ENCODE assay signal across 27 cellular contexts in the genomic region with DNA sequence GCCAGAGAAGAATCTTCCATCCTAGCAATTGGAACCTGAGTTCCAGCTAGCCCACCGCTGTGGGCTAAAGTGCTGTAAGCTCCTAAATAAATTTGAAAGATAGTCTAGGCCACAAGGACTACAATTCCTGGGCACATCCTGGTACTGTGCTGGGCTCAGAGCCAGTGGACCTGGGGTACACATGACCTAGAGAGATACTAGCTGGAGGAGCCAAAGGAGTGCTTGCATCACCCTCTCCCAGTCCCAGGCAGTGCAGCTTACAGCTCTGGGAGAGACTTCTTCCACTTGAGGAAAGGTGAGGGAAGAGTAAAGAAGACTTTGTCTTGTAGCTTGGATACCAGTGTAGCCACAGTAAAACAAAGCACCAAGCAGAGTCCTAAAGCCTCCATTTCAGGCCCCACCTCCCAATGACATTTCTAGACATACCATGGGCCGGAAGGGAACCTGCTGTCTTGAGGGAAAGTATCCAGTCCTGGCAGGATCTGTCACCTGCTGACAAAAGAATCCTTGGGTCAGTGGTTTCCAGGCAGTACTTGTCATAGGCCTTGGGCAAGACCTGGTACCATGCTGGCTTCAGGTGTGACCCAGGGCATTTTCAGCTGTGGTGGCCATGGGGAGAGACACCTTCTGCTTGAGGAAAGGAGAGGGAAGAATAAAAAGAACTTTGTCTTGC.
A peak's percentile ranks its signal among the peaks of the same experiment; 100 is the strongest.
DNase-seq lines count a peak whose midpoint lies in the region; FAIRE-seq and TF ChIP-seq lines count a peak whose summit lies in the region.
"Had no signal": no experiment of that assay in that cellular context is flagged by ENCODE, and none has a peak within 500 bp of the region (broad histone marks: within the 10 kb centered on the region; RNA-seq: fewer than 3 reads in every experiment).

No MANE protein-coding gene starts in this region.

- H3K27ac ChIP-seq in breast epithelium = no peak overlapping the region
- H3K27ac ChIP-seq in mammary epithelial cell (ENCODE audit: insufficient read depth, low read depth, low read length) = peak overlapping the region; percentile 19
- H3K27ac ChIP-seq in keratinocyte (ENCODE audit: control insufficient read depth, insufficient read depth, low read length) = peak overlapping the region; percentile 37
- H3K27ac ChIP-seq: BLaER1, heart right ventricle, KMS-11, ovary, transverse colon had no signal

- no peak for FAIRE-seq in keratinocyte (lab: Jason Lieb, UNC)
- FAIRE-seq: D721Med, G401.6, TTC549 had no signal

- peak overlapping the region; percentile 70 for H3K27ac Mint-ChIP-seq in MCF 10A (ENCODE audit: low read depth, unreplicated experiment)
- H3K27ac Mint-ChIP-seq: activated naive CD8-positive, alpha-beta T cell treated with anti-CD3 and anti-CD28 coated beads, Interleukin-2, amount 50 U/mL, for 24 hours had no signal

- no peaks in the 10 kb centered on the region for H3K9me3 Mint-ChIP-seq in MCF 10A (ENCODE audit: unreplicated experiment)

- no peaks in the 10 kb centered on the region for H3K79me2 ChIP-seq in mammary epithelial cell (ENCODE audit: insufficient read depth, low read length)
- no peaks in the 10 kb centered on the region for H3K79me2 ChIP-seq in keratinocyte (ENCODE audit: control insufficient read depth, insufficient read depth, low read length)

- H3K36me3 ChIP-seq in breast epithelium (no peaks in the 10 kb centered on the region), mammary epithelial cell (ENCODE audit: insufficient read depth, low read length) (no peaks in the 10 kb centered on the region), keratinocyte (ENCODE audit: control insufficient read depth in 2 of 2, extremely low read depth in 1 of 2, insufficient read depth in 2 of 2, low read length in 2 of 2) (no peaks in the 10 kb centered on the region)
- H3K36me3 ChIP-seq: ovary had no signal

- no peaks in the 10 kb centered on the region for H3K9me1 ChIP-seq in keratinocyte (ENCODE audit: control insufficient read depth, extremely low read depth, insufficient read depth, low read length)

- BruUV-seq in MCF 10A (replicated peaks; lab: Mats Ljungman, UMichigan) (no TSS peak), mammary epithelial cell (replicated peaks; lab: Mats Ljungman, UMichigan) (no TSS peak)

- intact Hi-C loops in MCF 10A (cut with micrococcal nuclease) = no loop called here
- intact Hi-C loops in breast epithelium (cut with DNase I; ENCODE audit: low total_unique reads) = no loop called here
- intact Hi-C loops in mammary epithelial cell (cut with micrococcal nuclease) = no loop called here
- intact Hi-C loops in posterior cingulate gyrus (cut with DNase I) = no loop called here

- WGBS in mammary epithelial cell (ENCODE audit: low coverage, missing lambda C conversion rate) = 95% methylated on average over 2 of the region's 2 CpGs

- H3K36me3 Mint-ChIP-seq in MCF 10A (ENCODE audit: insufficient read depth, unreplicated experiment) = peaks cover 21% of the 10 kb centered on the region

- peak overlapping the region; percentile 45 for H2AFZ ChIP-seq in mammary epithelial cell (ENCODE audit: low read depth, low read length)
- H2AFZ ChIP-seq in keratinocyte (ENCODE audit: control insufficient read depth, low read length) = no peak overlapping the region

- H3K4me2 ChIP-seq in mammary epithelial cell (ENCODE audit: insufficient read depth, low read depth, low read length) (peak overlapping the region; percentile 16), keratinocyte (ENCODE audit: control insufficient read depth, extremely low read depth, insufficient read depth, low read depth, low read length) (peak overlapping the region; percentile 35)
- H3K4me2 ChIP-seq: BLaER1, KMS-11 had no signal

- H3K4me3 ChIP-seq in breast epithelium (no peak overlapping the region), mammary epithelial cell (replicated peaks in 1 of 3; ENCODE audit: insufficient read depth in 1 of 3, low read depth in 2 of 3, low read length in 3 of 3) (no peak overlapping the region), keratinocyte (ENCODE audit: control insufficient read depth in 2 of 3, extremely low read depth in 1 of 3, insufficient read depth in 2 of 3, low read depth in 1 of 3, low read length in 3 of 3) (no peak overlapping the region)
- H3K4me3 ChIP-seq: BLaER1, heart right ventricle, ovary, transverse colon had no signal

- H3K9ac ChIP-seq in mammary epithelial cell (ENCODE audit: insufficient read depth, low read length) (no peak overlapping the region), keratinocyte (ENCODE audit: control insufficient read depth, extremely low read depth, insufficient read depth, low read length) (no peak overlapping the region)
- H3K9ac ChIP-seq: BLaER1, KMS-11 had no signal

- TF ChIP-seq CTCF in MCF 10A (IDR thresholded peaks at IDR 0.05; ENCODE audit: unreplicated experiment) (no peak), breast epithelium (IDR thresholded peaks at IDR 0.05) (no peak), mammary epithelial cell (conservative IDR thresholded peaks at IDR 0.05 in 1 of 2, IDR thresholded peaks at IDR 0.05 in 1 of 2; ENCODE audit: extremely low read depth in 1 of 2, insufficient read depth in 1 of 2, low read depth in 1 of 2, low read length in 2 of 2) (no peak), keratinocyte (optimal IDR thresholded peaks at IDR 0.05 in 1 of 3, IDR thresholded peaks at IDR 0.05 in 1 of 3, conservative IDR thresholded peaks at IDR 0.05 in 1 of 3; ENCODE audit: extremely low read depth in 1 of 3, insufficient read depth in 2 of 3, low read length in 3 of 3) (no peak)

- H3K4me1 Mint-ChIP-seq in MCF 10A (ENCODE audit: insufficient read depth, unreplicated experiment) = peaks cover 28% of the 10 kb centered on the region
- H3K4me1 Mint-ChIP-seq: activated naive CD8-positive, alpha-beta T cell treated with anti-CD3 and anti-CD28 coated beads, Interleukin-2, amount 50 U/mL, for 24 hours had no signal

- no peak for TF ChIP-seq POLR2A in breast epithelium (IDR thresholded peaks at IDR 0.05)

- no peaks in the 10 kb centered on the region for H3K27me3 Mint-ChIP-seq in MCF 10A (ENCODE audit: insufficient read depth, unreplicated experiment)
- H3K27me3 Mint-ChIP-seq: activated naive CD8-positive, alpha-beta T cell treated with anti-CD3 and anti-CD28 coated beads, Interleukin-2, amount 50 U/mL, for 24 hours had no signal

- in situ Hi-C loops in mammary epithelial cell (cut with MboI; ENCODE audit: low sequenced_read_pairs in 2 of 2) = no loop called here

- H3K9me3 ChIP-seq in breast epithelium = no peaks in the 10 kb centered on the region
- H3K9me3 ChIP-seq in mammary epithelial cell (replicated peaks; ENCODE audit: insufficient read depth, low read length) = no peaks in the 10 kb centered on the region
- no peaks in the 10 kb centered on the region for H3K9me3 ChIP-seq in keratinocyte (ENCODE audit: control insufficient read depth, low read depth, low read length)
- H3K9me3 ChIP-seq: ovary, transverse colon had no signal

- H3K4me1 ChIP-seq in breast epithelium = no peaks in the 10 kb centered on the region
- H3K4me1 ChIP-seq in mammary epithelial cell (ENCODE audit: insufficient read depth, low read length) = peaks cover 17% of the 10 kb centered on the region
- H3K4me1 ChIP-seq in keratinocyte (ENCODE audit: control insufficient read depth, extremely low read depth, insufficient read depth, low read length) = peaks cover 17% of the 10 kb centered on the region
- H3K4me1 ChIP-seq: BLaER1, heart right ventricle, transverse colon had no signal

- no peak overlapping the region for H3K4me3 Mint-ChIP-seq in MCF 10A (ENCODE audit: unreplicated experiment)
- H3K4me3 Mint-ChIP-seq: activated naive CD8-positive, alpha-beta T cell treated with anti-CD3 and anti-CD28 coated beads, Interleukin-2, amount 50 U/mL, for 24 hours; naive thymus-derived CD4-positive, alpha-beta T cell had no signal

- H3K27me3 ChIP-seq in breast epithelium (no peaks in the 10 kb centered on the region), mammary epithelial cell (ENCODE audit: insufficient read depth, low read length) (no peaks in the 10 kb centered on the region), keratinocyte (ENCODE audit: control insufficient read depth, extremely low read depth, insufficient read depth, low read length) (no peaks in the 10 kb centered on the region)
- H3K27me3 ChIP-seq: BLaER1, heart right ventricle, ovary, transverse colon had no signal

- DNase-seq in MCF 10A (ENCODE audit: unreplicated experiment) (peak; percentile 58), breast epithelium (ENCODE audit: low spot score in 2 of 2) (no peak), mammary epithelial cell (no peak), keratinocyte (ENCODE audit: low read depth, low spot score) (no peak), posterior cingulate gyrus (no peak), D341Med (ENCODE audit: low spot score) (no peak), hippocampal formation (lab: John Stamatoyannopoulos, UW) (no peak), DMS53 (lab: John Stamatoyannopoulos, UW) (no peak)
- DNase-seq: 8988T; activated CD4-positive, alpha-beta T cell treated with anti-CD3 and anti-CD28 coated beads for 4 hours; activated effector memory CD4-positive, alpha-beta T cell treated with Interleukin-2 at 50 U/mL for 16 hours; activated naive CD8-positive, alpha-beta T cell treated with anti-CD3 and anti-CD28 coated beads, Interleukin-2, amount 50 U/mL, for 24 hours; heart right ventricle; naive thymus-derived CD4-positive, alpha-beta T cell; NCI-H1092; NCI-H2081 treated with DMSO at 0.1 percent for 48 hours; NCI-H510A; ovary; RPMI8226; stimulated activated naive CD8-positive, alpha-beta T cell treated with anti-CD3 and anti-CD28 coated beads, Interleukin-15, Interleukin-2, amounts not matched to agents 100 U/mL and 50 U/mL, for 24 hours; SW 1271; transverse colon had no signal

- dilution Hi-C loops in mammary epithelial cell (cut with HindIII; ENCODE audit: low sequenced_read_pairs) (no loop called here), keratinocyte (cut with MboI; ENCODE audit: extremely low pct_ligation_motif_present, low sequenced_read_pairs) (no loop called here)

- CTCF ChIA-PET in MCF 10A (lab: Yijun Ruan, JAX) (interaction anchor here (0.7 to 3.6 kb wide), 6 partner anchors 16 to 943 kb away, joined by 3 to 25 read pairs (median 4); no protein-coding TSS in a partner anchor), mammary epithelial cell (lab: Charles Lee; ENCODE audit: low non-redundant PET) (no interaction called here)

- H4K20me1 ChIP-seq in mammary epithelial cell (ENCODE audit: insufficient read depth, low read length) (no peaks in the 10 kb centered on the region), keratinocyte (ENCODE audit: control insufficient read depth, extremely low read depth, insufficient read depth, low read length) (no peaks in the 10 kb centered on the region)
- H4K20me1 ChIP-seq: BLaER1 had no signal

- POLR2A ChIA-PET in MCF 10A (lab: Yijun Ruan, JAX) = interaction anchor here (0.6 to 1.2 kb wide), 2 partner anchors 12 to 477 kb away, joined by 3 to 4 read pairs; no protein-coding TSS in a partner anchor

Comparison
In these comparisons a context has a peak if more than half of its experiments do, and no peak if none do; other contexts are left out.
1. H3K27ac ChIP-seq: peak in mammary epithelial cell (single experiment) and keratinocyte (single experiment); none in breast epithelium (0 of 2).